ENCODE assay signal across 21 cellular contexts in genomic region chr4:107834241-107834856, GRCh38. TPM values are rescaled to one million over a fixed set of nuclear protein-coding genes. Genes with fewer than 3 reads are reported as not detected.
A peak's percentile ranks its signal among the peaks of the same experiment; 100 is the strongest.
DNase-seq lines count a peak whose midpoint lies in the region; ATAC-seq, FAIRE-seq and TF ChIP-seq lines count a peak whose summit lies in the region.
"Had no signal": no experiment of that assay in that cellular context is flagged by ENCODE, and none has a peak within 500 bp of the region (broad histone marks: within the 10 kb centered on the region; RNA-seq: fewer than 3 reads in every experiment).

No MANE protein-coding gene starts in this region.

- peak overlapping the region; percentile 18 for H3K27ac ChIP-seq in rectal smooth muscle tissue (ENCODE audit: low read depth, low read length)
- H3K27ac ChIP-seq in heart left ventricle, result peak overlapping the region in 1 of 12 donors; percentile 52

- FAIRE-seq in bronchial epithelial cell (lab: Jason Lieb, UNC), result no peak
- FAIRE-seq: A204.1, GM12878, H54, HTR-8/SVneo had no signal

- H3K4me1 ChIP-seq in rectal smooth muscle tissue (ENCODE audit: control insufficient read depth, insufficient read depth, low read length) (peaks cover 17% of the 10 kb centered on the region), heart left ventricle (peaks cover 0 to 40% (median 6%) of the 10 kb centered on the region in 12 donors)
- H3K4me1 ChIP-seq: BE2C had no signal

- no peak overlapping the region for H3K9ac ChIP-seq in rectal smooth muscle tissue (ENCODE audit: low read length)

- H3K4me3 Mint-ChIP-seq in effector memory CD8-positive, alpha-beta T cell, result no peak overlapping the region
- H3K4me3 Mint-ChIP-seq in immature natural killer cell, result no peak overlapping the region
- H3K4me3 Mint-ChIP-seq: CD4-positive, alpha-beta memory T cell; IgD-negative memory B cell had no signal

- H3K4me3 ChIP-seq in bronchial epithelial cell (ENCODE audit: low read depth, low read length) (no peak overlapping the region), fibroblast of mammary gland (ENCODE audit: control insufficient read depth, low read depth, low read length) (no peak overlapping the region), rectal smooth muscle tissue (ENCODE audit: low read length) (no peak overlapping the region), heart left ventricle (no peak overlapping the region)
- H3K4me3 ChIP-seq: GM12878 had no signal

- no peaks in the 10 kb centered on the region for H3K4me1 Mint-ChIP-seq in effector memory CD8-positive, alpha-beta T cell (ENCODE audit: low read depth in 2 of 2)
- H3K4me1 Mint-ChIP-seq in immature natural killer cell, result no peaks in the 10 kb centered on the region
- H3K4me1 Mint-ChIP-seq: CD4-positive, alpha-beta memory T cell; IgD-negative memory B cell had no signal

- no peak overlapping the region for H3K27ac Mint-ChIP-seq in effector memory CD8-positive, alpha-beta T cell
- H3K27ac Mint-ChIP-seq in immature natural killer cell, result no peak overlapping the region
- H3K27ac Mint-ChIP-seq: CD4-positive, alpha-beta memory T cell; IgD-negative memory B cell had no signal

- peaks cover 0 to 7% (median 0%) of the 10 kb centered on the region in 12 donors for H3K9me3 ChIP-seq in heart left ventricle
- H3K9me3 ChIP-seq: BE2C had no signal

- DNase-seq in ELR (ENCODE audit: low read depth) (peak; percentile 20), bronchial epithelial cell (ENCODE audit: low read depth) (peak; percentile 57), fibroblast of mammary gland (ENCODE audit: low read depth) (peak; percentile 23), heart left ventricle (no peak), immature natural killer cell (no peak), inferior parietal cortex (ENCODE audit: extremely low spot score) (no peak)
- no peak for DNase-seq in effector memory CD8-positive, alpha-beta T cell
- DNase-seq: BE2C; CD4-positive, alpha-beta memory T cell; DMS153; Karpas-422; NCI-H1436; NCI-H1930; NCI-H345; NCI-H524 treated with DMSO at 0.1 percent for 48 hours had no signal

- no peaks in the 10 kb centered on the region for H3K9me3 Mint-ChIP-seq in effector memory CD8-positive, alpha-beta T cell
- no peaks in the 10 kb centered on the region for H3K9me3 Mint-ChIP-seq in immature natural killer cell

- TF ChIP-seq POLR2A in heart left ventricle (IDR thresholded peaks at IDR 0.05), result no peak

- H3K27me3 ChIP-seq in bronchial epithelial cell (ENCODE audit: control insufficient read depth, insufficient read depth, low read length) (no peaks in the 10 kb centered on the region), rectal smooth muscle tissue (ENCODE audit: control insufficient read depth, insufficient read depth, low read length) (no peaks in the 10 kb centered on the region), heart left ventricle (no peaks in the 10 kb centered on the region)

- TF ChIP-seq CTCF in bronchial epithelial cell (IDR thresholded peaks at IDR 0.05; ENCODE audit: insufficient read depth, low read length, severe bottlenecking) (no peak), fibroblast of mammary gland (conservative IDR thresholded peaks at IDR 0.05; ENCODE audit: control insufficient read depth, insufficient read depth, low read depth, low read length) (no peak), heart left ventricle (IDR thresholded peaks at IDR 0.05) (no peak)

- ATAC-seq in heart left ventricle, result no peak
- ATAC-seq in effector memory CD8-positive, alpha-beta T cell (replicated peaks), result no peak
- ATAC-seq: GM12878 had no signal

- no peaks in the 10 kb centered on the region for H3K36me3 ChIP-seq in bronchial epithelial cell (ENCODE audit: control insufficient read depth, insufficient read depth, low read length)
- H3K36me3 ChIP-seq in rectal smooth muscle tissue (ENCODE audit: control insufficient read depth, insufficient read depth, low read length), result no peaks in the 10 kb centered on the region
- H3K36me3 ChIP-seq in heart left ventricle, result no peaks in the 10 kb centered on the region
- H3K36me3 ChIP-seq: BE2C had no signal

- intact Hi-C loops in heart left ventricle (cut with DNase I), result no loop called here

- H3K36me3 Mint-ChIP-seq in effector memory CD8-positive, alpha-beta T cell (ENCODE audit: insufficient read depth), result no peaks in the 10 kb centered on the region
- no peaks in the 10 kb centered on the region for H3K36me3 Mint-ChIP-seq in immature natural killer cell
- H3K36me3 Mint-ChIP-seq: CD4-positive, alpha-beta memory T cell; IgD-negative memory B cell had no signal

- WGBS in heart left ventricle, 4 donors, result 91 to 98% (median 96%) methylated on average over 1 of the region's 1 CpG

- peaks cover 10 to 16% of the 10 kb centered on the region in 2 donors for H3K27me3 Mint-ChIP-seq in effector memory CD8-positive, alpha-beta T cell
- H3K27me3 Mint-ChIP-seq in immature natural killer cell (ENCODE audit: low read depth in 3 of 3), result no peaks in the 10 kb centered on the region

RNA-seq across cellular contexts. Expression of gene SGMS2, which starts 9.6 kb away (rescaled TPM):
- total RNA-seq in bronchial epithelial cell (95.0 and 103 TPM in 2 replicates), heart left ventricle (100 to 1,000 TPM in 1 of 9 donors, 10 to 100 TPM in 8; 19.2 to 117 (median 29.8) TPM)
- polyA plus RNA-seq in heart left ventricle (10 to 100 TPM in 1 of 2 donors, 1 to 10 TPM in 1; 2.6 to 55.7 TPM), immature natural killer cell (under 1 TPM in 1 of 3 donors, not detected in 2; 0.56 TPM)
- polyA plus RNA-seq: CD4-positive, alpha-beta memory T cell; IgD-negative memory B cell had no signal

Comparison
In these comparisons a context has a peak if more than half of its experiments do, and no peak if none do; other contexts are left out.
1. DNase-seq: peak in ELR (single experiment), bronchial epithelial cell (single experiment) and fibroblast of mammary gland (single experiment); none in heart left ventricle (0 of 5), effector memory CD8-positive, alpha-beta T cell (0 of 3), immature natural killer cell (0 of 3) and inferior parietal cortex (single experiment).